24 cellular contexts compared by ENCODE assay signal in genomic region chr2:76930076-76930734, GRCh38.
"Had no signal": no experiment of that assay in that cellular context is flagged by ENCODE, and none has a peak within 500 bp of the region (broad histone marks: within the 10 kb centered on the region; RNA-seq: fewer than 3 reads in every experiment).

No MANE protein-coding gene starts in this region.

- H3K36me3 Mint-ChIP-seq: stimulated activated naive B cell treated with anti-CD40 and anti-IgM and Interleukin-4, amounts not matched to agents 10 μg/mL and 1 μg/mL and 100 μg/mL, for 72 hours; WTC11 had no signal

- H3K4me3 Mint-ChIP-seq: activated CD8-positive, alpha-beta T cell treated with anti-CD3 and anti-CD28 coated beads for 36 hours; activated naive CD8-positive, alpha-beta T cell treated with anti-CD3 and anti-CD28 coated beads, Interleukin-2, amount 50 U/mL, for 24 hours; activated T-cell treated with anti-CD3 and anti-CD28 coated beads, Interleukin-2, amount 50 U/mL, for 4 hours; activated T-helper 17 cell treated with anti-CD3 and anti-CD28 coated beads, Interleukin-2, amount 50 U/mL, for 72 hours; central memory CD8-positive, alpha-beta T cell; nephron; stimulated activated naive B cell treated with anti-CD40 and anti-IgM and Interleukin-4, amounts not matched to agents 10 μg/mL and 1 μg/mL and 100 μg/mL, for 72 hours; WTC11 had no signal

- H3K27ac Mint-ChIP-seq: activated CD8-positive, alpha-beta T cell treated with anti-CD3 and anti-CD28 coated beads for 36 hours; activated naive CD8-positive, alpha-beta T cell treated with anti-CD3 and anti-CD28 coated beads, Interleukin-2, amount 50 U/mL, for 24 hours; activated T-helper 17 cell treated with anti-CD3 and anti-CD28 coated beads, Interleukin-2, amount 50 U/mL, for 72 hours; nephron; progenitor cell of endocrine pancreas; stimulated activated naive B cell treated with anti-CD40 and anti-IgM and Interleukin-4, amounts not matched to agents 10 μg/mL and 1 μg/mL and 100 μg/mL, for 72 hours; WTC11 had no signal

- H3K27me3 Mint-ChIP-seq: activated CD8-positive, alpha-beta T cell treated with anti-CD3 and anti-CD28 coated beads for 36 hours; activated naive CD8-positive, alpha-beta T cell treated with anti-CD3 and anti-CD28 coated beads, Interleukin-2, amount 50 U/mL, for 24 hours; activated T-helper 17 cell treated with anti-CD3 and anti-CD28 coated beads, Interleukin-2, amount 50 U/mL, for 72 hours; central memory CD8-positive, alpha-beta T cell; progenitor cell of endocrine pancreas; stimulated activated naive B cell treated with anti-CD40 and anti-IgM and Interleukin-4, amounts not matched to agents 10 μg/mL and 1 μg/mL and 100 μg/mL, for 72 hours had no signal

- ATAC-seq: activated CD8-positive, alpha-beta T cell treated with anti-CD3 and anti-CD28 coated beads for 36 hours; activated naive CD8-positive, alpha-beta T cell treated with anti-CD3 and anti-CD28 coated beads, Interleukin-2, amount 50 U/mL, for 24 hours; activated T-cell treated with anti-CD3 and anti-CD28 coated beads, Interleukin-2, amount 50 U/mL, for 4 hours; activated T-helper 17 cell treated with anti-CD3 and anti-CD28 coated beads, Interleukin-2, amount 50 U/mL, for 72 hours; gastrocnemius medialis; mucosa of descending colon; stimulated activated naive B cell treated with anti-CD40 and anti-IgM and Interleukin-4, amounts not matched to agents 10 μg/mL and 1 μg/mL and 100 μg/mL, for 72 hours; WTC11 had no signal

- DNase-seq: activated CD4-positive, alpha-beta T cell treated with anti-CD3 and anti-CD28 coated beads, Interleukin-2, amount 50 U/mL, for 1 hour; activated CD8-positive, alpha-beta T cell treated with anti-CD3 and anti-CD28 coated beads for 36 hours; activated gamma-delta T cell treated with Interleukin-2 at 50 U/mL for 16 hours; activated naive CD4-positive, alpha-beta T cell treated with anti-CD3 and anti-CD28 coated beads, Interleukin-2, amount 50 U/mL, for 16 hours; activated naive CD8-positive, alpha-beta T cell treated with anti-CD3 and anti-CD28 coated beads, Interleukin-2, amount 50 U/mL, for 24 hours; activated T-cell treated with anti-CD3 and anti-CD28 coated beads, Interleukin-2, amount 50 U/mL, for 4 hours; effector CD8-positive, alpha-beta T cell; gastrocnemius medialis; islet precursor cell; left ventricle myocardium inferior; mesendoderm; mucosa of descending colon; sigmoid colon; stimulated activated CD4-positive, alpha-beta T cell treated with anti-CD3 and anti-CD28 coated beads, Interleukin-15, amount 100 ng/mL, for 24 hours; stimulated activated CD4-positive, alpha-beta T cell treated with anti-CD3 and anti-CD28 coated beads, Interleukin-2, amount 100 ng/mL, for 24 hours; stimulated activated naive B cell treated with anti-CD40 and anti-IgM and Interleukin-4, amounts not matched to agents 10 μg/mL and 1 μg/mL and 100 μg/mL, for 72 hours; stomach; T-helper 2 cell; tibial artery had no signal

- H3K9me3 Mint-ChIP-seq: nephron; stimulated activated naive B cell treated with anti-CD40 and anti-IgM and Interleukin-4, amounts not matched to agents 10 μg/mL and 1 μg/mL and 100 μg/mL, for 72 hours; WTC11 had no signal

- H3K4me1 Mint-ChIP-seq: activated naive CD8-positive, alpha-beta T cell treated with anti-CD3 and anti-CD28 coated beads, Interleukin-2, amount 50 U/mL, for 24 hours; activated T-helper 17 cell treated with anti-CD3 and anti-CD28 coated beads, Interleukin-2, amount 50 U/mL, for 72 hours; central memory CD8-positive, alpha-beta T cell; nephron; stimulated activated naive B cell treated with anti-CD40 and anti-IgM and Interleukin-4, amounts not matched to agents 10 μg/mL and 1 μg/mL and 100 μg/mL, for 72 hours; WTC11 had no signal
